17 cellular contexts compared by ENCODE assay signal in genomic region chr1:24801169-24801568, GRCh38. TPM values are rescaled to one million over a fixed set of nuclear protein-coding genes. Genes with fewer than 3 reads are reported as not detected.
A peak's percentile ranks its signal among the peaks of the same experiment; 100 is the strongest.
DNase-seq lines count a peak whose midpoint lies in the region; ATAC-seq and TF ChIP-seq lines count a peak whose summit lies in the region.
"Had no signal": no experiment of that assay in that cellular context is flagged by ENCODE, and none has a peak within 500 bp of the region (broad histone marks: within the 10 kb centered on the region; RNA-seq: fewer than 3 reads in every experiment).

No MANE protein-coding gene starts in this region.

- H3K27ac ChIP-seq in right atrium auricular region (peak overlapping the region; percentile 25 to 35), PC-9 (no peak overlapping the region), Peyer's patch (no peak overlapping the region)
- H3K27ac ChIP-seq: KMS-11 had no signal

- intact Hi-C loops in cardiac septum (cut with DNase I) (no loop called here), PC-9 (cut with micrococcal nuclease; ENCODE audit: unreplicated experiment) (no loop called here)

- H3K27me3 ChIP-seq in right atrium auricular region, result no peaks in the 10 kb centered on the region
- H3K27me3 ChIP-seq in PC-9 (ENCODE audit: insufficient read depth, low read depth), result no peaks in the 10 kb centered on the region
- no peaks in the 10 kb centered on the region for H3K27me3 ChIP-seq in Peyer's patch

- TF ChIP-seq POLR2A in Peyer's patch (IDR thresholded peaks at IDR 0.05), result no peak

- H3K4me3 Mint-ChIP-seq in glutamatergic neuron (ENCODE audit: unreplicated experiment), result peak overlapping the region; percentile 56
- H3K4me3 Mint-ChIP-seq: activated CD8-positive, alpha-beta T cell treated with anti-CD3 and anti-CD28 coated beads for 36 hours; activated T-helper 17 cell treated with anti-CD3 and anti-CD28 coated beads, Interleukin-2, amount 50 U/mL, for 72 hours; natural killer cell had no signal

- peaks cover 3% of the 10 kb centered on the region for H3K27me3 Mint-ChIP-seq in glutamatergic neuron (ENCODE audit: unreplicated experiment)
- H3K27me3 Mint-ChIP-seq: activated CD8-positive, alpha-beta T cell treated with anti-CD3 and anti-CD28 coated beads for 36 hours; activated T-helper 17 cell treated with anti-CD3 and anti-CD28 coated beads, Interleukin-2, amount 50 U/mL, for 72 hours had no signal

- peaks cover 9% of the 10 kb centered on the region for H3F3A ChIP-seq in PC-9 (ENCODE audit: insufficient read depth, low read depth)

- no peak for TF ChIP-seq CTCF in right atrium auricular region (IDR thresholded peaks at IDR 0.05)
- no peak for TF ChIP-seq CTCF in PC-9 (conservative IDR thresholded peaks at IDR 0.05)
- no peak for TF ChIP-seq CTCF in glutamatergic neuron (IDR thresholded peaks at IDR 0.05; ENCODE audit: partially characterized antibody, unreplicated experiment)
- no peak for TF ChIP-seq CTCF in Peyer's patch (IDR thresholded peaks at IDR 0.05)

- H3K4me1 ChIP-seq in right atrium auricular region, result peaks cover 0 to 49% of the 10 kb centered on the region in 2 donors
- H3K4me1 ChIP-seq in PC-9 (replicated peaks; ENCODE audit: insufficient read depth), result no peaks in the 10 kb centered on the region
- peaks cover 0 to 5% (median 0%) of the 10 kb centered on the region in 4 donors for H3K4me1 ChIP-seq in Peyer's patch

- H3K9me2 ChIP-seq in PC-9 (ENCODE audit: insufficient read depth), result no peaks in the 10 kb centered on the region

- H3K4me2 ChIP-seq in PC-9, result no peak overlapping the region
- H3K4me2 ChIP-seq: KMS-11 had no signal

- POLR2A ChIA-PET in PC-9 (lab: Charles Lee; ENCODE audit: unreplicated experiment), result interaction anchor here (0.6 kb wide), 1 partner anchor 117 kb away, joined by 3 read pairs; no protein-coding TSS in a partner anchor

- TSS peak; percentile 17 for BruUV-seq in PC-9 (replicated peaks; lab: Mats Ljungman, UMichigan)

- H3K4me1 Mint-ChIP-seq in glutamatergic neuron (ENCODE audit: low read depth, unreplicated experiment), result peaks cover 8% of the 10 kb centered on the region
- H3K4me1 Mint-ChIP-seq: activated T-helper 17 cell treated with anti-CD3 and anti-CD28 coated beads, Interleukin-2, amount 50 U/mL, for 72 hours; natural killer cell had no signal

- no peaks in the 10 kb centered on the region for H3K9me3 ChIP-seq in right atrium auricular region
- no peaks in the 10 kb centered on the region for H3K9me3 ChIP-seq in PC-9 (ENCODE audit: insufficient read depth, low read depth)
- no peaks in the 10 kb centered on the region for H3K9me3 ChIP-seq in Peyer's patch

- H3K36me3 ChIP-seq in right atrium auricular region (peaks cover 9% of the 10 kb centered on the region), PC-9 (ENCODE audit: low read depth) (peaks cover 4% of the 10 kb centered on the region; the same call in 1 of the 2 replicates), Peyer's patch (no peaks in the 10 kb centered on the region)

- no peak overlapping the region for H2AFZ ChIP-seq in PC-9

- no peaks in the 10 kb centered on the region; the same call in 1 of the 2 replicates for H4K20me1 ChIP-seq in PC-9 (ENCODE audit: insufficient read depth)

- H3K36me3 Mint-ChIP-seq in glutamatergic neuron (ENCODE audit: unreplicated experiment), result peaks cover 12% of the 10 kb centered on the region
- H3K36me3 Mint-ChIP-seq: natural killer cell had no signal

- no peaks in the 10 kb centered on the region for H3K9me3 Mint-ChIP-seq in glutamatergic neuron (ENCODE audit: unreplicated experiment)
- H3K9me3 Mint-ChIP-seq: activated T-helper 17 cell treated with anti-CD3 and anti-CD28 coated beads, Interleukin-2, amount 50 U/mL, for 72 hours; natural killer cell had no signal

- CTCF ChIA-PET in PC-9 (lab: Charles Lee), result no interaction called here

- no peak for ATAC-seq in GM18861 (IDR thresholded peaks at IDR 0.05; ENCODE audit: unreplicated experiment)
- ATAC-seq: activated CD8-positive, alpha-beta T cell treated with anti-CD3 and anti-CD28 coated beads for 36 hours; activated T-helper 17 cell treated with anti-CD3 and anti-CD28 coated beads, Interleukin-2, amount 50 U/mL, for 72 hours; natural killer cell; Right ventricle myocardium inferior had no signal

- peak overlapping the region; percentile 67 for H3K27ac Mint-ChIP-seq in glutamatergic neuron (ENCODE audit: unreplicated experiment)
- H3K27ac Mint-ChIP-seq: activated CD8-positive, alpha-beta T cell treated with anti-CD3 and anti-CD28 coated beads for 36 hours; activated T-helper 17 cell treated with anti-CD3 and anti-CD28 coated beads, Interleukin-2, amount 50 U/mL, for 72 hours; natural killer cell had no signal

- H3K4me3 ChIP-seq in right atrium auricular region (no peak overlapping the region), PC-9 (no peak overlapping the region), Peyer's patch (no peak overlapping the region)
- H3K4me3 ChIP-seq: HAP-1 had no signal

- DNase-seq in right atrium auricular region (ENCODE audit: low spot score) (no peak), cardiac septum (ENCODE audit: low spot score) (no peak), PC-9 (no peak), glutamatergic neuron (no peak), Peyer's patch (no peak), DMS153 (lab: John Stamatoyannopoulos, UW) (no peak), COLO829 (ENCODE audit: low spot score) (no peak)
- DNase-seq: activated CD8-positive, alpha-beta T cell treated with anti-CD3 and anti-CD28 coated beads for 36 hours; dermis blood vessel endothelial cell; natural killer cell; NCI-H187 treated with DMSO at 0.1 percent for 48 hours; stimulated activated CD4-positive, alpha-beta T cell treated with anti-CD3 and anti-CD28 coated beads, Interleukin-2, amount 100 ng/mL, for 48 hours had no signal

- H3K79me2 ChIP-seq in PC-9 (ENCODE audit: low read depth), result no peaks in the 10 kb centered on the region

RNA-seq across cellular contexts. Expression of gene CLIC4, which starts 55.9 kb away (rescaled TPM):
- total RNA-seq in right atrium auricular region (100 to 1,000 TPM; 236 to 265 TPM), cardiac septum (316 TPM), PC-9 (2021) (94.6 and 123 TPM in 2 replicates), glutamatergic neuron (ENCODE audit: unreplicated experiment) (121 TPM), Peyer's patch (10 to 100 TPM; 17.3 to 63.5 (median 32.6) TPM)

Comparison
In these comparisons a context has a peak if more than half of its experiments do, and no peak if none do; other contexts are left out.
1. H3K27ac ChIP-seq: peak in right atrium auricular region (2 of 2); none in PC-9 (single experiment) and Peyer's patch (0 of 4).